In genomic region chr10:79243211-79244067, GRCh38 we compare ENCODE assay signal across 8 cellular contexts.
DNase-seq lines count a peak whose midpoint lies in the region; ATAC-seq and TF ChIP-seq lines count a peak whose summit lies in the region.

No MANE protein-coding gene starts in this region.

- TF ChIP-seq CTCF in GM06990 (IDR thresholded peaks at IDR 0.05; ENCODE audit: insufficient read depth, low read length, poor library complexity, severe bottlenecking) (no peak), epithelial cell of esophagus (IDR thresholded peaks at IDR 0.05; ENCODE audit: insufficient read depth, low read depth, low read length, missing control alignments) (no peak), nephron (IDR thresholded peaks at IDR 0.05; ENCODE audit: unreplicated experiment in 3 of 3) (no peak)

- CTCF ChIA-PET in activated CD8-positive, alpha-beta memory T cell treated with anti-CD3 and anti-CD28 coated beads, Interleukin-2, amount 10 ng/mL, durations not matched to agents 7 days and 5 days (lab: Charles Lee): interaction anchor here (1.1 to 3.1 kb wide), 5 partner anchors 24 to 131 kb away, joined by 3 to 10 read pairs (median 4); no protein-coding TSS in a partner anchor

- H3K27me3 ChIP-seq in GM06990 (replicated peaks; ENCODE audit: control insufficient read depth, insufficient read depth, low read length): no peaks in the 10 kb centered on the region

- peak overlapping the region; percentile 92 for H3K4me3 Mint-ChIP-seq in activated CD8-positive, alpha-beta memory T cell treated with anti-CD3 and anti-CD28 coated beads, Interleukin-2, amount 10 ng/mL, durations not matched to agents 7 days and 5 days
- peak overlapping the region; percentile 74 to 79 (median 77) for H3K4me3 Mint-ChIP-seq in nephron

- no peaks in the 10 kb centered on the region for H3K27me3 Mint-ChIP-seq in activated CD8-positive, alpha-beta memory T cell treated with anti-CD3 and anti-CD28 coated beads, Interleukin-2, amount 10 ng/mL, durations not matched to agents 7 days and 5 days
- H3K27me3 Mint-ChIP-seq in nephron (ENCODE audit: low read depth): peaks cover 4% of the 10 kb centered on the region

- H3K27ac Mint-ChIP-seq in activated CD8-positive, alpha-beta memory T cell treated with anti-CD3 and anti-CD28 coated beads, Interleukin-2, amount 10 ng/mL, durations not matched to agents 7 days and 5 days: peak overlapping the region; percentile 99
- peak overlapping the region in 1 of 3 experiments; percentile 7 for H3K27ac Mint-ChIP-seq in nephron

- peak; percentile 81 for DNase-seq in GM06990 (ENCODE audit: extremely low read depth, insufficient read length)
- DNase-seq in NCI-H1092 (lab: John Stamatoyannopoulos, UW): peak; percentile 35
- peak; percentile 87 for DNase-seq in activated CD8-positive, alpha-beta memory T cell treated with anti-CD3 and anti-CD28 coated beads, Interleukin-2, amount 10 ng/mL, durations not matched to agents 7 days and 5 days
- DNase-seq in epithelial cell of esophagus (ENCODE audit: low read depth): peak; percentile 58
- no peak for DNase-seq in sciatic nerve (ENCODE audit: low spot score)

- H3K4me1 Mint-ChIP-seq in activated CD8-positive, alpha-beta memory T cell treated with anti-CD3 and anti-CD28 coated beads, Interleukin-2, amount 10 ng/mL, durations not matched to agents 7 days and 5 days: peaks cover 62% of the 10 kb centered on the region
- H3K4me1 Mint-ChIP-seq in nephron: peaks cover 59% of the 10 kb centered on the region

- peak overlapping the region; percentile 87 for H3K27ac ChIP-seq in temporal lobe (ENCODE audit: low read depth, low read length)

- ATAC-seq in GM21576 (IDR thresholded peaks at IDR 0.05; ENCODE audit: unreplicated experiment) (peak; percentile 37), sciatic nerve (no peak)
- peak; percentile 80 for ATAC-seq in activated CD8-positive, alpha-beta memory T cell treated with anti-CD3 and anti-CD28 coated beads, Interleukin-2, amount 10 ng/mL, durations not matched to agents 7 days and 5 days

- H3K4me3 ChIP-seq in GM06990 (replicated peaks; ENCODE audit: low read depth, low read length) (peak overlapping the region; percentile 81), epithelial cell of esophagus (ENCODE audit: low read length) (peak overlapping the region; percentile 39)

- peaks cover 2% of the 10 kb centered on the region for H3K36me3 ChIP-seq in GM06990 (ENCODE audit: control insufficient read depth, insufficient read depth, low read length)

- H3K36me3 Mint-ChIP-seq in activated CD8-positive, alpha-beta memory T cell treated with anti-CD3 and anti-CD28 coated beads, Interleukin-2, amount 10 ng/mL, durations not matched to agents 7 days and 5 days: peaks cover 16% of the 10 kb centered on the region
- H3K36me3 Mint-ChIP-seq in nephron (ENCODE audit: low read depth): peaks cover 6% of the 10 kb centered on the region

- intact Hi-C loops in sciatic nerve (cut with DNase I): no loop called here

- no peaks in the 10 kb centered on the region for H3K9me3 Mint-ChIP-seq in activated CD8-positive, alpha-beta memory T cell treated with anti-CD3 and anti-CD28 coated beads, Interleukin-2, amount 10 ng/mL, durations not matched to agents 7 days and 5 days (ENCODE audit: low read depth)
- H3K9me3 Mint-ChIP-seq in nephron: no peaks in the 10 kb centered on the region
